21 cellular contexts compared by ENCODE assay signal in genomic region chr5:37182667-37183066, GRCh38.
DNase-seq lines count a peak whose midpoint lies in the region; ATAC-seq and TF ChIP-seq lines count a peak whose summit lies in the region.
"Had no signal": no experiment of that assay in that cellular context is flagged by ENCODE, and none has a peak within 500 bp of the region (broad histone marks: within the 10 kb centered on the region; RNA-seq: fewer than 3 reads in every experiment).

No MANE protein-coding gene starts in this region.

- no peaks in the 10 kb centered on the region for H4K20me1 ChIP-seq in OCI-LY3 (ENCODE audit: insufficient read depth, low read length)

- no peaks in the 10 kb centered on the region for H3K27me3 ChIP-seq in OCI-LY3 (ENCODE audit: low read depth, low read length)

- in situ Hi-C loops in GM13976 (cut with MboI; ENCODE audit: low sequenced_read_pairs, unreplicated experiment) = no loop called here

- TF ChIP-seq POLR2A in erythroblast (IDR thresholded peaks at IDR 0.05; ENCODE audit: low read length) = no peak

- H3K9me3 ChIP-seq in OCI-LY3 (ENCODE audit: insufficient read depth, low read length) = no peaks in the 10 kb centered on the region
- H3K9me3 ChIP-seq: A549, Caco-2 had no signal

- no peak for DNase-seq in activated naive CD8-positive, alpha-beta T cell treated with anti-CD3 and anti-CD28 coated beads, Interleukin-2, amount 50 U/mL, for 24 hours
- no peak for DNase-seq in activated naive CD8-positive, alpha-beta T cell treated with anti-CD3 and anti-CD28 coated beads for 36 hours
- DNase-seq in erythroblast (lab: John Stamatoyannopoulos, UW) = peak; percentile 10 to 31
- no peak for DNase-seq in GM13976 (ENCODE audit: low spot score)
- DNase-seq: AML-193; Caco-2; CD4-positive, alpha-beta T cell; GOT3; H7; HFFc6; KBM-7 had no signal

- peak overlapping the region; percentile 46 for H3K4me2 ChIP-seq in OCI-LY3 (ENCODE audit: low read length)
- H3K4me2 ChIP-seq: A549 had no signal

- no peaks in the 10 kb centered on the region for H3K27me3 Mint-ChIP-seq in activated naive CD8-positive, alpha-beta T cell treated with anti-CD3 and anti-CD28 coated beads, Interleukin-2, amount 50 U/mL, for 24 hours
- H3K27me3 Mint-ChIP-seq in activated naive CD8-positive, alpha-beta T cell treated with anti-CD3 and anti-CD28 coated beads for 36 hours = no peaks in the 10 kb centered on the region
- H3K27me3 Mint-ChIP-seq: CD4-positive, alpha-beta T cell; IgD-negative memory B cell had no signal

- H3K4me3 ChIP-seq in OCI-LY3 (ENCODE audit: low read length) = no peak overlapping the region
- H3K4me3 ChIP-seq: A549 had no signal

- no peak overlapping the region for H3K27ac ChIP-seq in OCI-LY3 (ENCODE audit: low read length)
- H3K27ac ChIP-seq: 22Rv1, A549, C4-2B had no signal

- H3K79me2 ChIP-seq in OCI-LY3 (ENCODE audit: low read length) = no peaks in the 10 kb centered on the region

- H3K4me1 Mint-ChIP-seq in activated naive CD8-positive, alpha-beta T cell treated with anti-CD3 and anti-CD28 coated beads, Interleukin-2, amount 50 U/mL, for 24 hours = peaks cover 8% of the 10 kb centered on the region
- H3K4me1 Mint-ChIP-seq in activated naive CD8-positive, alpha-beta T cell treated with anti-CD3 and anti-CD28 coated beads for 36 hours = peaks cover 14% of the 10 kb centered on the region

- no peak overlapping the region for H2AFZ ChIP-seq in OCI-LY3 (ENCODE audit: low read depth, low read length)

- peak; percentile 33 for ATAC-seq in activated naive CD8-positive, alpha-beta T cell treated with anti-CD3 and anti-CD28 coated beads, Interleukin-2, amount 50 U/mL, for 24 hours
- ATAC-seq in GM18868 (IDR thresholded peaks at IDR 0.05; ENCODE audit: unreplicated experiment) (peak; percentile 39), GM21360 (IDR thresholded peaks at IDR 0.05; ENCODE audit: unreplicated experiment) (no peak), GM18519 (IDR thresholded peaks at IDR 0.05; ENCODE audit: low FRiP score, unreplicated experiment) (no peak)
- ATAC-seq: A549, HCT116, HepG2 had no signal

- H3K9me3 Mint-ChIP-seq in activated naive CD8-positive, alpha-beta T cell treated with anti-CD3 and anti-CD28 coated beads, Interleukin-2, amount 50 U/mL, for 24 hours = no peaks in the 10 kb centered on the region
- no peaks in the 10 kb centered on the region for H3K9me3 Mint-ChIP-seq in activated naive CD8-positive, alpha-beta T cell treated with anti-CD3 and anti-CD28 coated beads for 36 hours
- H3K9me3 Mint-ChIP-seq: CD4-positive, alpha-beta T cell; HFFc6; IgD-negative memory B cell had no signal

- H3K4me3 Mint-ChIP-seq in activated naive CD8-positive, alpha-beta T cell treated with anti-CD3 and anti-CD28 coated beads, Interleukin-2, amount 50 U/mL, for 24 hours = no peak overlapping the region
- no peak overlapping the region for H3K4me3 Mint-ChIP-seq in activated naive CD8-positive, alpha-beta T cell treated with anti-CD3 and anti-CD28 coated beads for 36 hours
- H3K4me3 Mint-ChIP-seq: CD4-positive, alpha-beta T cell; HFFc6 had no signal

- TF ChIP-seq CTCF in OCI-LY3 (IDR thresholded peaks at IDR 0.05; ENCODE audit: low read depth, low read length) (no peak), GM13976 (IDR thresholded peaks at IDR 0.05; ENCODE audit: borderline replicate concordance, control extremely low read depth, extremely low read depth, insufficient read depth, missing control alignments) (no peak)

- H3K27ac Mint-ChIP-seq in activated naive CD8-positive, alpha-beta T cell treated with anti-CD3 and anti-CD28 coated beads, Interleukin-2, amount 50 U/mL, for 24 hours = no peak overlapping the region
- H3K27ac Mint-ChIP-seq in activated naive CD8-positive, alpha-beta T cell treated with anti-CD3 and anti-CD28 coated beads for 36 hours = no peak overlapping the region
- H3K27ac Mint-ChIP-seq: CD4-positive, alpha-beta T cell; HFFc6; IgD-negative memory B cell had no signal

- H3K36me3 Mint-ChIP-seq in activated naive CD8-positive, alpha-beta T cell treated with anti-CD3 and anti-CD28 coated beads, Interleukin-2, amount 50 U/mL, for 24 hours (ENCODE audit: low read depth) = peaks cover 11% of the 10 kb centered on the region
- H3K36me3 Mint-ChIP-seq in activated naive CD8-positive, alpha-beta T cell treated with anti-CD3 and anti-CD28 coated beads for 36 hours = peaks cover 8% of the 10 kb centered on the region

- H3K9ac ChIP-seq in OCI-LY3 (ENCODE audit: low read length) = no peak overlapping the region

- peaks cover 9% of the 10 kb centered on the region for H3K36me3 ChIP-seq in OCI-LY3 (replicated peaks; ENCODE audit: low read depth, low read length)

- peaks cover 19% of the 10 kb centered on the region for H3K4me1 ChIP-seq in OCI-LY3 (ENCODE audit: low read length)
- H3K4me1 ChIP-seq: A549, Caco-2 had no signal

Comparison
In these comparisons a context has a peak if more than half of its experiments do, and no peak if none do; other contexts are left out.
1. ATAC-seq: peak in activated naive CD8-positive, alpha-beta T cell treated with anti-CD3 and anti-CD28 coated beads, Interleukin-2, amount 50 U/mL, for 24 hours (single experiment) and GM18868 (single experiment); none in GM21360 (single experiment) and GM18519 (single experiment).
2. DNase-seq: peak in erythroblast (2 of 2); none in activated naive CD8-positive, alpha-beta T cell treated with anti-CD3 and anti-CD28 coated beads, Interleukin-2, amount 50 U/mL, for 24 hours (single experiment), activated naive CD8-positive, alpha-beta T cell treated with anti-CD3 and anti-CD28 coated beads for 36 hours (single experiment) and GM13976 (single experiment).